ENCODE assay signal across 8 cellular contexts in genomic region chr1:23403735-23404486, GRCh38. TPM values are rescaled to one million over a fixed set of nuclear protein-coding genes. Genes with fewer than 3 reads are reported as not detected.
DNase-seq lines count a peak whose midpoint lies in the region; ATAC-seq and TF ChIP-seq lines count a peak whose summit lies in the region.

No MANE protein-coding gene starts in this region.

- CTCF ChIA-PET in activated CD4-positive, alpha-beta memory T cell treated with anti-CD3 and anti-CD28 coated beads, Interleukin-2, amount 10 ng/mL, durations not matched to agents 7 days and 5 days (lab: Charles Lee), result interaction anchor here (0.5 to 2.3 kb wide), 27 partner anchors 8 to 656 kb away, joined by 3 to 11 read pairs (median 3); partner anchors contain the start of gene HNRNPR

- H3K27ac ChIP-seq in HL-60 (replicated peaks) (no peak overlapping the region), lung (ENCODE audit: low read depth in 1 of 2, low read length in 1 of 2) (peak overlapping the region; percentile 21 to 66)

- H3K27ac Mint-ChIP-seq in CD14-positive monocyte, result peak overlapping the region in 3 of 7 donors; percentile 22 to 49 (median 23)
- H3K27ac Mint-ChIP-seq in activated CD4-positive, alpha-beta memory T cell treated with anti-CD3 and anti-CD28 coated beads, Interleukin-2, amount 10 ng/mL, durations not matched to agents 7 days and 5 days, result no peak overlapping the region

- H3K36me3 ChIP-seq in lung (ENCODE audit: control insufficient read depth in 2 of 2, insufficient read depth in 2 of 2, low read length in 2 of 2), result peaks cover 0 to 2% of the 10 kb centered on the region in 2 donors

- peaks cover 10 to 22% of the 10 kb centered on the region in 2 donors for H3K4me1 ChIP-seq in lung (ENCODE audit: control insufficient read depth in 2 of 2, insufficient read depth in 2 of 2, low read length in 2 of 2)

- peak overlapping the region in 1 of 2 donors; percentile 59 for H3K4me3 Mint-ChIP-seq in CD14-positive monocyte
- H3K4me3 Mint-ChIP-seq in activated CD4-positive, alpha-beta memory T cell treated with anti-CD3 and anti-CD28 coated beads, Interleukin-2, amount 10 ng/mL, durations not matched to agents 7 days and 5 days, result no peak overlapping the region

- no peaks in the 10 kb centered on the region for H3K36me3 Mint-ChIP-seq in CD14-positive monocyte
- no peaks in the 10 kb centered on the region for H3K36me3 Mint-ChIP-seq in activated CD4-positive, alpha-beta memory T cell treated with anti-CD3 and anti-CD28 coated beads, Interleukin-2, amount 10 ng/mL, durations not matched to agents 7 days and 5 days (ENCODE audit: low read depth)

- peak; percentile 94 for TF ChIP-seq CTCF in CD14-positive monocyte (IDR thresholded peaks at IDR 0.05)
- TF ChIP-seq CTCF in HL-60 (IDR thresholded peaks at IDR 0.05; ENCODE audit: insufficient read depth, low read length), result peak; percentile 97
- peak; percentile 93 for TF ChIP-seq CTCF in lung (IDR thresholded peaks at IDR 0.05; ENCODE audit: control extremely low read depth, extremely low read depth)

- H3K27me3 ChIP-seq in HL-60 (ENCODE audit: insufficient read depth, poor library complexity, severe bottlenecking), result no peaks in the 10 kb centered on the region
- no peaks in the 10 kb centered on the region for H3K27me3 ChIP-seq in lung (ENCODE audit: control insufficient read depth, insufficient read depth)

- 8 to 11% methylated on average over 19 of the region's 19 CpGs for WGBS in lung, 2 donors

- H3K27me3 Mint-ChIP-seq in CD14-positive monocyte (ENCODE audit: low read depth in 3 of 3), result peaks cover 0 to 1% (median 0%) of the 10 kb centered on the region in 3 donors
- H3K27me3 Mint-ChIP-seq in activated CD4-positive, alpha-beta memory T cell treated with anti-CD3 and anti-CD28 coated beads, Interleukin-2, amount 10 ng/mL, durations not matched to agents 7 days and 5 days, result no peaks in the 10 kb centered on the region

- H3K4me3 ChIP-seq in HL-60 (replicated peaks; ENCODE audit: insufficient read depth, low read length) (peak overlapping the region; percentile 12; the same call in 1 of the 2 replicates), lung (no peak overlapping the region)

- ATAC-seq in lung (ENCODE audit: insufficient read depth, low FRiP score), result peak; percentile 88
- no peak for ATAC-seq in GM18870 (IDR thresholded peaks at IDR 0.05; ENCODE audit: unreplicated experiment)

- peaks cover 43% of the 10 kb centered on the region for H3K4me1 Mint-ChIP-seq in CD14-positive monocyte
- H3K4me1 Mint-ChIP-seq in activated CD4-positive, alpha-beta memory T cell treated with anti-CD3 and anti-CD28 coated beads, Interleukin-2, amount 10 ng/mL, durations not matched to agents 7 days and 5 days, result peaks cover 18% of the 10 kb centered on the region

- POLR2A ChIA-PET in activated CD4-positive, alpha-beta memory T cell treated with anti-CD3 and anti-CD28 coated beads, Interleukin-2, amount 10 ng/mL, durations not matched to agents 7 days and 5 days (lab: Charles Lee), result interaction anchor here (0.7 to 1.8 kb wide), 3 partner anchors 10 to 60 kb away, joined by 3 to 10 read pairs (median 3); partner anchors contain the start of gene HNRNPR

- intact Hi-C loops in CD14-positive monocyte (cut with micrococcal nuclease), result loop anchor here in 1 of 2 donors (5.0 kb wide), 1 partner anchor 62 kb away; the partner anchor contains the start of gene HNRNPR

- no peaks in the 10 kb centered on the region for H3K9me3 Mint-ChIP-seq in CD14-positive monocyte
- H3K9me3 Mint-ChIP-seq in activated CD4-positive, alpha-beta memory T cell treated with anti-CD3 and anti-CD28 coated beads, Interleukin-2, amount 10 ng/mL, durations not matched to agents 7 days and 5 days, result no peaks in the 10 kb centered on the region

- DNase-seq in CD14-positive monocyte (ENCODE audit: low spot score) (peak; percentile 74), HL-60 (ENCODE audit: low read depth in 1 of 2, low spot score in 1 of 2) (peak; percentile 76 to 89), NCI-H774 (lab: John Stamatoyannopoulos, UW) (peak; percentile 81), lung (ENCODE audit: low spot score) (peak; percentile 89)
- DNase-seq in activated CD4-positive, alpha-beta memory T cell treated with anti-CD3 and anti-CD28 coated beads, Interleukin-2, amount 10 ng/mL, durations not matched to agents 7 days and 5 days, result peak; percentile 87
- peak; percentile 66 for DNase-seq in effector CD8-positive, alpha-beta T cell (lab: John Stamatoyannopoulos, UW)
- peak; percentile 69 to 88 (median 75) for DNase-seq in stimulated activated CD4-positive, alpha-beta T cell treated with anti-CD3 and anti-CD28 coated beads, TNF-alpha, amount 100 ng/mL, for 24 hours (ENCODE audit: low read depth in 3 of 3)

- H3K9me3 ChIP-seq in lung (ENCODE audit: control insufficient read depth in 2 of 2, insufficient read depth in 1 of 2, low read length in 1 of 2), result no peaks in the 10 kb centered on the region

RNA-seq across cellular contexts. Expression of gene TCEA3, which starts 20.6 kb away (rescaled TPM):
- polyA plus RNA-seq in CD14-positive monocyte, result under 1 TPM in 1 of 2 donors, not detected in 1; 0.26 TPM
- 1 to 10 TPM; 1.2 to 1.7 TPM for total RNA-seq in activated CD4-positive, alpha-beta memory T cell treated with anti-CD3 and anti-CD28 coated beads, Interleukin-2, amount 10 ng/mL, durations not matched to agents 7 days and 5 days
- total RNA-seq in lung, result 10 to 100 TPM; 26.5 to 33.3 TPM
- polyA plus RNA-seq in lung, result 10 to 100 TPM; 10.3 to 37.5 TPM

RNA-seq across cellular contexts. Expression of gene ZNF436, which starts 34.3 kb away (rescaled TPM):
- polyA plus RNA-seq in CD14-positive monocyte, result 1 to 10 TPM; 1.4 to 2.0 TPM
- total RNA-seq in activated CD4-positive, alpha-beta memory T cell treated with anti-CD3 and anti-CD28 coated beads, Interleukin-2, amount 10 ng/mL, durations not matched to agents 7 days and 5 days, result 1 to 10 TPM; 6.1 to 6.8 TPM
- total RNA-seq in lung, result 10 to 100 TPM in 1 of 2 donors, 1 to 10 TPM in 1; 8.9 to 30.9 TPM
- 1 to 10 TPM; 2.1 to 4.2 TPM for polyA plus RNA-seq in lung

RNA-seq across cellular contexts. Expression of gene HNRNPR, which starts 59.8 kb away (rescaled TPM):
- polyA plus RNA-seq in CD14-positive monocyte (100 to 1,000 TPM in 1 of 2 donors, 10 to 100 TPM in 1; 82.9 to 112 TPM), lung (10 to 100 TPM; 54.2 to 77.8 TPM)
- 100 to 1,000 TPM; 175 to 179 TPM for total RNA-seq in activated CD4-positive, alpha-beta memory T cell treated with anti-CD3 and anti-CD28 coated beads, Interleukin-2, amount 10 ng/mL, durations not matched to agents 7 days and 5 days
- total RNA-seq in lung, result 100 to 1,000 TPM; 112 to 147 TPM

Comparison
In these comparisons a context has a peak if more than half of its experiments do, and no peak if none do; other contexts are left out.
1. RNA of gene TCEA3, which starts 20.6 kb away (total RNA-seq): 26.5 to 33.3 TPM in lung; 1.2 to 1.7 TPM in activated CD4-positive, alpha-beta memory T cell treated with anti-CD3 and anti-CD28 coated beads, Interleukin-2, amount 10 ng/mL, durations not matched to agents 7 days and 5 days; every median in the first group is over 10 times any median in the second.
2. Peak in every context shown above with its lines, with median percentiles within 50 percentile points of each other: DNase-seq and CTCF ChIP-seq.